Comparison of ENCODE assay signal across 13 cellular contexts in genomic region chr3:138944136-138944658, GRCh38. TPM values are rescaled to one million over a fixed set of nuclear protein-coding genes. Genes with fewer than 3 reads are reported as not detected.
DNase-seq lines count a peak whose midpoint lies in the region; ATAC-seq and TF ChIP-seq lines count a peak whose summit lies in the region.
"Had no signal": no experiment of that assay in that cellular context is flagged by ENCODE, and none has a peak within 500 bp of the region (broad histone marks: within the 10 kb centered on the region; RNA-seq: fewer than 3 reads in every experiment).

No MANE protein-coding gene starts in this region.

- H3K27me3 ChIP-seq in suprapubic skin (peaks cover 100% of the 10 kb centered on the region), PC-9 (ENCODE audit: insufficient read depth, low read depth) (0 out of 2 replicates have a peak, but pooled peaks cover 6% of the 10 kb centered on the region)

- no peak for TF ChIP-seq POLR2A in suprapubic skin (IDR thresholded peaks at IDR 0.05)

- POLR2A ChIA-PET in PC-9 (lab: Charles Lee; ENCODE audit: unreplicated experiment) = no interaction called here

- H3K27me3 Mint-ChIP-seq in activated naive CD4-positive, alpha-beta T cell treated with anti-CD3 and anti-CD28 coated beads for 36 hours (ENCODE audit: low read depth) = peaks cover 84% of the 10 kb centered on the region
- peaks cover 95% of the 10 kb centered on the region for H3K27me3 Mint-ChIP-seq in activated naive CD8-positive, alpha-beta T cell treated with anti-CD3 and anti-CD28 coated beads for 36 hours

- no peaks in the 10 kb centered on the region for H3K79me2 ChIP-seq in PC-9 (ENCODE audit: low read depth)

- peaks cover 28% of the 10 kb centered on the region for H3K4me1 Mint-ChIP-seq in activated naive CD4-positive, alpha-beta T cell treated with anti-CD3 and anti-CD28 coated beads for 36 hours (ENCODE audit: low read depth)
- H3K4me1 Mint-ChIP-seq in activated naive CD8-positive, alpha-beta T cell treated with anti-CD3 and anti-CD28 coated beads for 36 hours = peaks cover 30% of the 10 kb centered on the region

- H3K9me3 Mint-ChIP-seq in activated naive CD4-positive, alpha-beta T cell treated with anti-CD3 and anti-CD28 coated beads for 36 hours = no peaks in the 10 kb centered on the region
- H3K9me3 Mint-ChIP-seq in activated naive CD8-positive, alpha-beta T cell treated with anti-CD3 and anti-CD28 coated beads for 36 hours = no peaks in the 10 kb centered on the region

- no peaks in the 10 kb centered on the region for H3K9me2 ChIP-seq in PC-9 (ENCODE audit: insufficient read depth)

- no peak overlapping the region for H2AFZ ChIP-seq in PC-9

- H3K4me3 ChIP-seq in suprapubic skin (peak overlapping the region; percentile 53), PC-9 (no peak overlapping the region)

- H3K4me1 ChIP-seq in suprapubic skin (peaks cover 42% of the 10 kb centered on the region), PC-9 (replicated peaks; ENCODE audit: insufficient read depth) (no peaks in the 10 kb centered on the region)
- H3K4me1 ChIP-seq: BE2C had no signal

- H3K4me3 Mint-ChIP-seq in activated naive CD4-positive, alpha-beta T cell treated with anti-CD3 and anti-CD28 coated beads for 36 hours = peak overlapping the region; percentile 18
- peak overlapping the region; percentile 32 for H3K4me3 Mint-ChIP-seq in activated naive CD8-positive, alpha-beta T cell treated with anti-CD3 and anti-CD28 coated beads for 36 hours

- WGBS in suprapubic skin = 30% methylated on average over 18 of the region's 18 CpGs

- H3K36me3 ChIP-seq in suprapubic skin = no peaks in the 10 kb centered on the region
- no peaks in the 10 kb centered on the region for H3K36me3 ChIP-seq in PC-9 (ENCODE audit: low read depth)
- H3K36me3 ChIP-seq: BE2C, WERI-Rb-1 had no signal

- H3K36me3 Mint-ChIP-seq in activated naive CD4-positive, alpha-beta T cell treated with anti-CD3 and anti-CD28 coated beads for 36 hours (ENCODE audit: low read depth) = no peaks in the 10 kb centered on the region
- H3K36me3 Mint-ChIP-seq in activated naive CD8-positive, alpha-beta T cell treated with anti-CD3 and anti-CD28 coated beads for 36 hours = no peaks in the 10 kb centered on the region

- intact Hi-C loops in activated naive CD4-positive, alpha-beta T cell treated with anti-CD3 and anti-CD28 coated beads for 36 hours (cut with micrococcal nuclease) = loop anchor here (1.0 to 10.0 kb wide), 2 partner anchors 8 to 261 kb away; no protein-coding TSS in a partner anchor
- intact Hi-C loops in PC-9 (cut with micrococcal nuclease; ENCODE audit: unreplicated experiment) = loop anchor here (5.0 kb wide), 2 partner anchors 168 to 398 kb away; partner anchors contain the start of gene MRPS22

- CTCF ChIA-PET in activated naive CD4-positive, alpha-beta T cell treated with anti-CD3 and anti-CD28 coated beads for 36 hours (lab: Charles Lee) = interaction anchor here (0.6 to 2.3 kb wide), 6 partner anchors 8 to 1771 kb away, joined by 3 to 14 read pairs (median 4); no protein-coding TSS in a partner anchor
- CTCF ChIA-PET in PC-9 (lab: Charles Lee) = no interaction called here

- TF ChIP-seq CTCF in suprapubic skin (IDR thresholded peaks at IDR 0.05) (no peak), PC-9 (conservative IDR thresholded peaks at IDR 0.05) (no peak)

- no peaks in the 10 kb centered on the region for H3K9me3 ChIP-seq in suprapubic skin
- H3K9me3 ChIP-seq in PC-9 (ENCODE audit: insufficient read depth, low read depth) = no peaks in the 10 kb centered on the region
- H3K9me3 ChIP-seq: BE2C had no signal

- no peak for DNase-seq in activated naive CD4-positive, alpha-beta T cell treated with anti-CD3 and anti-CD28 coated beads for 36 hours
- no peak for DNase-seq in activated naive CD4-positive, alpha-beta T cell treated with anti-CD3 and anti-CD28 coated beads, Interleukin-2, amount 50 U/mL, for 16 hours
- DNase-seq in activated naive CD8-positive, alpha-beta T cell treated with anti-CD3 and anti-CD28 coated beads for 36 hours = no peak
- DNase-seq in left kidney (ENCODE audit: low read depth, low spot score) (peak; percentile 65), suprapubic skin (ENCODE audit: low spot score in 2 of 2) (peak in 1 of 2 donors; percentile 70), PC-9 (no peak)
- DNase-seq: BE2C, NCI-H2029, WERI-Rb-1 had no signal

- TF ChIP-seq EP300 in suprapubic skin (IDR thresholded peaks at IDR 0.05) = no peak

- no peaks in the 10 kb centered on the region for H3F3A ChIP-seq in PC-9 (ENCODE audit: insufficient read depth, low read depth)

- no peak overlapping the region for H3K4me2 ChIP-seq in PC-9

- no TSS peak for BruUV-seq in PC-9 (replicated peaks; lab: Mats Ljungman, UMichigan)

- no peak overlapping the region for H3K27ac Mint-ChIP-seq in activated naive CD4-positive, alpha-beta T cell treated with anti-CD3 and anti-CD28 coated beads for 36 hours
- peak overlapping the region; percentile 45 for H3K27ac Mint-ChIP-seq in activated naive CD8-positive, alpha-beta T cell treated with anti-CD3 and anti-CD28 coated beads for 36 hours

- ATAC-seq in HG03342 (IDR thresholded peaks at IDR 0.05; ENCODE audit: unreplicated experiment) = no peak
- no peak for ATAC-seq in HG02970 (IDR thresholded peaks at IDR 0.05; ENCODE audit: low FRiP score, unreplicated experiment)

- H3K27ac ChIP-seq in suprapubic skin (no peak overlapping the region), PC-9 (no peak overlapping the region)
- H3K27ac ChIP-seq: WERI-Rb-1 had no signal

- H4K20me1 ChIP-seq in PC-9 (ENCODE audit: insufficient read depth) = no peaks in the 10 kb centered on the region

RNA-seq across cellular contexts. Expression of gene FOXL2, which starts 2.7 kb away (rescaled TPM):
- not detected for total RNA-seq in activated naive CD4-positive, alpha-beta T cell treated with anti-CD3 and anti-CD28 coated beads for 36 hours
- not detected for total RNA-seq in activated naive CD8-positive, alpha-beta T cell treated with anti-CD3 and anti-CD28 coated beads for 36 hours
- total RNA-seq in suprapubic skin = under 1 TPM in 1 of 4 donors, not detected in 3; 0.30 TPM
- total RNA-seq in PC-9 (2021) = not detected in 2 replicates
- total RNA-seq: HT-29, ureter had no signal

RNA-seq across cellular contexts. Expression of gene FOXL2NB, which starts 2.8 kb away (rescaled TPM):
- not detected for total RNA-seq in activated naive CD4-positive, alpha-beta T cell treated with anti-CD3 and anti-CD28 coated beads for 36 hours
- total RNA-seq in activated naive CD8-positive, alpha-beta T cell treated with anti-CD3 and anti-CD28 coated beads for 36 hours = not detected
- under 1 TPM in 1 of 4 donors, not detected in 3; 0.26 TPM for total RNA-seq in suprapubic skin
- total RNA-seq in PC-9 (2021) = 0.09 and 0.18 TPM in 2 replicates
- total RNA-seq: HT-29, ureter had no signal
